1 cellular context compared by ENCODE assay signal in genomic region chr20:20219016-20219415, GRCh38.
TF ChIP-seq lines count a peak whose summit lies in the region.

No MANE protein-coding gene starts in this region.

TF ChIP-seq in WTC11, 78 proteins besides CTCF, POLR2A, EP300 and RAD21 (continued from another document):
- TF ChIP-seq ZNF512 (CRISPR knock-in tag; IDR thresholded peaks at IDR 0.05; ENCODE audit: borderline replicate concordance) (no peak), FOXJ3 (CRISPR knock-in tag; IDR thresholded peaks at IDR 0.05; ENCODE audit: borderline replicate concordance) (no peak), IRF1 (CRISPR knock-in tag; IDR thresholded peaks at IDR 0.05) (no peak)
